In the genomic region with DNA sequence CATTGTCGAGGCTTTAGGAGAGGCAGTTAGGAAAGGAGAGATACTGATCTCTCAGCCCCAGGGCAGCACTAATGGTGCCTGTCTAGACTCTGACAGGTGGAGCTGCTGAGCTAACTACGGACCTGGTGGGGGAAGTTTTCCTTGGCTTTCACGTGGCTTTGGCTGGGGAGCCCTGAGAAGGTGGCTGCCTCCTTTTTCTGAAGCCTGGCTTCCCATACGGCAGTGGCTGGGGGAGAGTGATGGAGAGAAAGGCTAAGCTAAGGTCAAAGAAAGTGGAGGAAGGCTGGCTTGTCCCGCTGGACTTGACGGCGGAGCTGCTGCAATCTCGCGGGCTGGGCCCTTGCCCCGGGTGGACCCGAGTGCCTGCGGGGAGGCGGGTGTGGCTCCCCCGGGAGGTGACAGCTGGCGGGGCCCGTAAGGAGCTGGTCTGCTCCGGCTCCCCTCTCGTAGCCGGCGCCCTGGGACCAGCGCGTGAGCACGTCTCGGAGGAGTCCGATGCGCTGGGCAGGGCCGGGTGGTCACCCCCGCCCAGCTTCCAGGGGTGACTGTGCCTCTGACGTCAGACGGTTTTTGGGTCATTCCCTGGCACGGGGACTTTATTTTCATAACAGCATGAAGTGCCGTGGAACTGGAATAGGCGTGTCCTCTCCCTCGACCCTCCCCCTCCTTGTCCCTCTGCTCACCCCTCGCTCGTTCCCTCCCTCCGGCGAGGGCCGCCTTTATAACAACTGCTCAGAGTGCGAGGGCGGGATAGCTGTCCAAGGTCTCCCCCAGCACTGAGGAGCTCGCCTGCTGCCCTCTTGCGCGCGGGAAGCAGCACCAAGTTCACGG, we compare ENCODE assay signal across 1 cellular context.
TF ChIP-seq lines count a peak whose summit lies in the region.

A gene with protein sequence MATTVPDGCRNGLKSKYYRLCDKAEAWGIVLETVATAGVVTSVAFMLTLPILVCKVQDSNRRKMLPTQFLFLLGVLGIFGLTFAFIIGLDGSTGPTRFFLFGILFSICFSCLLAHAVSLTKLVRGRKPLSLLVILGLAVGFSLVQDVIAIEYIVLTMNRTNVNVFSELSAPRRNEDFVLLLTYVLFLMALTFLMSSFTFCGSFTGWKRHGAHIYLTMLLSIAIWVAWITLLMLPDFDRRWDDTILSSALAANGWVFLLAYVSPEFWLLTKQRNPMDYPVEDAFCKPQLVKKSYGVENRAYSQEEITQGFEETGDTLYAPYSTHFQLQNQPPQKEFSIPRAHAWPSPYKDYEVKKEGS (plus strand): TSS at position 748 of the 831 bp plus-strand sequence. CDS start 16,688 bp downstream, outside the sequence.

TF ChIP-seq in liver, 16 proteins besides CTCF, POLR2A, EP300 and RAD21 (continued from another document):
- TF ChIP-seq, protein P1, sequence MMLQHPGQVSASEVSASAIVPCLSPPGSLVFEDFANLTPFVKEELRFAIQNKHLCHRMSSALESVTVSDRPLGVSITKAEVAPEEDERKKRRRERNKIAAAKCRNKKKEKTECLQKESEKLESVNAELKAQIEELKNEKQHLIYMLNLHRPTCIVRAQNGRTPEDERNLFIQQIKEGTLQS (IDR thresholded peaks at IDR 0.05) = no peak
- TF ChIP-seq HNF4G (IDR thresholded peaks at IDR 0.05) (no peak), NR2F2 (IDR thresholded peaks at IDR 0.05) (no peak), SP1 (IDR thresholded peaks at IDR 0.05) (peak; percentile 7), JUND (IDR thresholded peaks at IDR 0.05) (no peak), HNF4A (conservative IDR thresholded peaks at IDR 0.05) (peak in 1 of 2 donors; percentile 23), EGR1 (IDR thresholded peaks at IDR 0.05; ENCODE audit: low read depth in 2 of 2) (no peak)
TF ChIP-seq in liver: peak in this region for 4.
